ENCODE assay signal across 8 cellular contexts in genomic region chr17:51121620-51122472, GRCh38. TPM values are rescaled to one million over a fixed set of nuclear protein-coding genes. Genes with fewer than 3 reads are reported as not detected.
A peak's percentile ranks its signal among the peaks of the same experiment; 100 is the strongest.
DNase-seq lines count a peak whose midpoint lies in the region; ATAC-seq and TF ChIP-seq lines count a peak whose summit lies in the region.

No MANE protein-coding gene starts in this region.

- no peaks in the 10 kb centered on the region for H3K36me3 ChIP-seq in psoas muscle (ENCODE audit: insufficient read depth in 1 of 2, low read depth in 1 of 2)

- H3K9me3 ChIP-seq in right cardiac atrium (ENCODE audit: control insufficient read depth, low read length) (no peaks in the 10 kb centered on the region), psoas muscle (no peaks in the 10 kb centered on the region)

- H3K27me3 ChIP-seq in right cardiac atrium (ENCODE audit: control insufficient read depth, insufficient read depth) (no peaks in the 10 kb centered on the region), psoas muscle (ENCODE audit: insufficient read depth in 3 of 3, low read length in 2 of 3) (no peaks in the 10 kb centered on the region)

- H3K4me3 Mint-ChIP-seq in T-helper 2 cell treated with Interferon-gamma antibody and Interleukin-4, amounts not matched to agents 5 μg/mL and 100 μg/mL, for 36 hours: peak overlapping the region; percentile 85

- H3K9me3 Mint-ChIP-seq in T-helper 2 cell treated with Interferon-gamma antibody and Interleukin-4, amounts not matched to agents 5 μg/mL and 100 μg/mL, for 36 hours: no peaks in the 10 kb centered on the region

- H3K27me3 Mint-ChIP-seq in T-helper 2 cell treated with Interferon-gamma antibody and Interleukin-4, amounts not matched to agents 5 μg/mL and 100 μg/mL, for 36 hours (ENCODE audit: low read depth): no peaks in the 10 kb centered on the region

- ATAC-seq in right cardiac atrium (peak; percentile 87 to 90), psoas muscle (peak; percentile 85 to 92 (median 88))

- H3K27ac ChIP-seq in right cardiac atrium (ENCODE audit: low read length) (peak overlapping the region; percentile 99), psoas muscle (peak overlapping the region; percentile 99)

- peaks cover 5% of the 10 kb centered on the region for H3K36me3 Mint-ChIP-seq in T-helper 2 cell treated with Interferon-gamma antibody and Interleukin-4, amounts not matched to agents 5 μg/mL and 100 μg/mL, for 36 hours (ENCODE audit: low read depth)

- WGBS in right cardiac atrium: 25% methylated on average over 23 of the region's 23 CpGs
- WGBS in psoas muscle, 3 donors: 20 to 21% (median 20%) methylated on average over 23 of the region's 23 CpGs

- DNase-seq in Ammon's horn (ENCODE audit: low spot score) (peak; percentile 83), GM19238 (ENCODE audit: insufficient read length, low spot score) (peak; percentile 48), Kasumi-1 (lab: John Stamatoyannopoulos, UW) (peak; percentile 97), anterior cingulate cortex (lab: John Stamatoyannopoulos, UW) (peak in 53 of 58 donors; percentile 3 to 79 (median 47)), right cardiac atrium (peak; percentile 91 to 93 (median 92)), psoas muscle (peak; percentile 92 to 96), ureter (ENCODE audit: low spot score) (peak; percentile 92)
- DNase-seq in T-helper 2 cell treated with Interferon-gamma antibody and Interleukin-4, amounts not matched to agents 5 μg/mL and 100 μg/mL, for 36 hours (ENCODE audit: low spot score): peak; percentile 93

- no peak for TF ChIP-seq CTCF in psoas muscle (IDR thresholded peaks at IDR 0.05)

- H3K4me3 ChIP-seq in right cardiac atrium (ENCODE audit: low read length) (peak overlapping the region; percentile 67), psoas muscle (peak overlapping the region; percentile 77)

- H3K4me1 ChIP-seq in right cardiac atrium (ENCODE audit: control insufficient read depth, insufficient read depth, low read length): peaks cover 8% of the 10 kb centered on the region
- peaks cover 27% of the 10 kb centered on the region for H3K4me1 ChIP-seq in psoas muscle

- intact Hi-C loops in right cardiac atrium (cut with DNase I): loop anchor here in 2 of 4 donors (2.0 kb wide), 1 partner anchor 31 kb away; the partner anchor contains the start of gene NME1 (in 2 of the 2)
- intact Hi-C loops in psoas muscle (cut with DNase I): loop anchor here (1.0 to 2.0 kb wide), 3 partner anchors 31 to 43 kb away; partner anchors contain the start of gene NME1 (in 2 of the 2)

- peaks cover 36% of the 10 kb centered on the region for H3K4me1 Mint-ChIP-seq in T-helper 2 cell treated with Interferon-gamma antibody and Interleukin-4, amounts not matched to agents 5 μg/mL and 100 μg/mL, for 36 hours (ENCODE audit: low read depth)

- peak overlapping the region; percentile 97 for H3K27ac Mint-ChIP-seq in T-helper 2 cell treated with Interferon-gamma antibody and Interleukin-4, amounts not matched to agents 5 μg/mL and 100 μg/mL, for 36 hours

RNA-seq across cellular contexts. Expression of gene SPAG9, which starts 1.2 kb away (rescaled TPM):
- total RNA-seq in right cardiac atrium (10 to 100 TPM; 58.4 to 81.0 (median 60.8) TPM), psoas muscle (100 to 1,000 TPM in 3 of 4 donors, 10 to 100 TPM in 1; 82.1 to 133 (median 121) TPM), ureter (136 TPM)
- polyA plus RNA-seq in right cardiac atrium (19.1 TPM), psoas muscle (10 to 100 TPM; 34.8 to 92.1 (median 54.1) TPM)

RNA-seq across cellular contexts. Expression of gene NME1, which starts 31.5 kb away (rescaled TPM):
- total RNA-seq in right cardiac atrium: 10 to 100 TPM; 18.7 to 43.8 (median 25.0) TPM
- 35.6 TPM for polyA plus RNA-seq in right cardiac atrium
- 10 to 100 TPM; 29.3 to 75.0 (median 50.9) TPM for total RNA-seq in psoas muscle
- 100 to 1,000 TPM in 1 of 3 donors, 10 to 100 TPM in 2; 55.8 to 328 (median 71.1) TPM for polyA plus RNA-seq in psoas muscle
- total RNA-seq in ureter: 99.4 TPM

RNA-seq across cellular contexts. Expression of gene NME2, which starts 44.4 kb away (rescaled TPM):
- total RNA-seq in right cardiac atrium: 100 to 1,000 TPM; 311 to 374 (median 327) TPM
- 488 TPM for polyA plus RNA-seq in right cardiac atrium
- total RNA-seq in psoas muscle: 100 to 1,000 TPM; 334 to 550 (median 422) TPM
- polyA plus RNA-seq in psoas muscle: 1,000 to 10,000 TPM in 1 of 3 donors, 100 to 1,000 TPM in 2; 607 to 1,336 (median 718) TPM
- total RNA-seq in ureter: 608 TPM

Comparison
In these comparisons a context has a peak if more than half of its experiments do, and no peak if none do; other contexts are left out.
1. Peak in every context shown above with its lines: DNase-seq, ATAC-seq, H3K4me3 ChIP-seq and H3K27ac ChIP-seq.
2. DNase-seq: peak in every context shown above with its lines; median percentile 97 in Kasumi-1; 94 in psoas muscle; 93 in T-helper 2 cell treated with Interferon-gamma antibody and Interleukin-4, amounts not matched to agents 5 μg/mL and 100 μg/mL, for 36 hours; 92 in right cardiac atrium; 92 in ureter; 83 in Ammon's horn; 48 in GM19238; 47 in anterior cingulate cortex.